ENCODE assay signal across 28 cellular contexts in the genomic region with DNA sequence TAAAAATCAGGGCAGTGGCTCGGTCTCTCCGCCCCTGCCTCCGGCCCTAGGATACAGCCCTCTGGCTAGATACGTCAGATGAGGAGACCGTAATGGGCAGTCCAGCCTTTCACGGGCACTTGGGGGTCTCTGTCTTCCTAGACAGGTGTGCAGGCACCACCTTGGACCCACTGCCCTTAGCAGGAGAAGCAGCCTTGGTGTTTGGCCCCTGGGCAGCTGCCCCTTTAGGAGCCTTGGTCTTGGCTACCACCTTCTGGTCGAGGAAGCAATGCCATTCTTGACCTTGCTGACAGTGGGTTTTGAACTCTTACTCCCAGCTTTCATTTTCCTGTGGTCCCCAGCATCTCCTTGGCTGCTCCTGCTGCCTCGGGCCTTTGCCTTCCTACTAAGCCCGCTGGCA.
"Had no signal": no experiment of that assay in that cellular context is flagged by ENCODE, and none has a peak within 500 bp of the region (broad histone marks: within the 10 kb centered on the region; RNA-seq: fewer than 3 reads in every experiment).

No MANE protein-coding gene starts in this region.

- H3K36me3 Mint-ChIP-seq: activated naive CD8-positive, alpha-beta T cell; T-cell had no signal

- H3K27ac Mint-ChIP-seq: activated CD4-positive, alpha-beta memory T cell treated with anti-CD3 and anti-CD28 coated beads, Interleukin-2, amount 10 ng/mL, durations not matched to agents 7 days and 5 days; activated CD4-positive, alpha-beta T cell treated with anti-CD3 and anti-CD28 coated beads for 36 hours; activated naive CD4-positive, alpha-beta T cell treated with anti-CD3 and anti-CD28 coated beads for 36 hours; activated naive CD8-positive, alpha-beta T cell; activated T-helper 17 cell treated with anti-CD3 and anti-CD28 coated beads, Interleukin-2, amount 50 U/mL, for 72 hours; T-cell had no signal

- H3K4me3 Mint-ChIP-seq: activated CD4-positive, alpha-beta memory T cell treated with anti-CD3 and anti-CD28 coated beads, Interleukin-2, amount 10 ng/mL, durations not matched to agents 7 days and 5 days; activated CD4-positive, alpha-beta T cell treated with anti-CD3 and anti-CD28 coated beads for 36 hours; activated naive CD4-positive, alpha-beta T cell treated with anti-CD3 and anti-CD28 coated beads for 36 hours; activated naive CD8-positive, alpha-beta T cell; activated T-helper 17 cell treated with anti-CD3 and anti-CD28 coated beads, Interleukin-2, amount 50 U/mL, for 72 hours; T-cell had no signal

- H3K4me3 ChIP-seq: K562, SK-N-MC had no signal

- H3K4me1 Mint-ChIP-seq: activated CD4-positive, alpha-beta memory T cell treated with anti-CD3 and anti-CD28 coated beads, Interleukin-2, amount 10 ng/mL, durations not matched to agents 7 days and 5 days; activated CD4-positive, alpha-beta T cell treated with anti-CD3 and anti-CD28 coated beads for 36 hours; activated T-helper 17 cell treated with anti-CD3 and anti-CD28 coated beads, Interleukin-2, amount 50 U/mL, for 72 hours; T-cell had no signal

- DNase-seq: activated CD4-positive, alpha-beta memory T cell treated with anti-CD3 and anti-CD28 coated beads, Interleukin-2, amount 10 ng/mL, durations not matched to agents 7 days and 5 days; activated CD4-positive, alpha-beta T cell treated with anti-CD3 and anti-CD28 coated beads for 36 hours; activated CD4-positive, alpha-beta T cell treated with anti-CD3 and anti-CD28 coated beads, Interleukin-2, amount 50 U/mL, for 1 hour; activated naive CD4-positive, alpha-beta T cell treated with anti-CD3 and anti-CD28 coated beads for 36 hours; activated T-cell treated with anti-CD3 and anti-CD28 coated beads for 4 hours; activated T-cell treated with anti-CD3 and anti-CD28 coated beads, Interleukin-2, amount 50 U/mL, for 48 hours; caudate nucleus; Karpas-422; MM.1S; NCI-H1105; NCI-H1436; NCI-H1694 treated with DMSO at 0.1 percent for 48 hours; NCI-H2029 treated with DMSO at 0.1 percent for 48 hours; NCI-H345; NCI-H510A; NCI-H526 treated with DMSO at 0.1 percent for 48 hours; NCI-H82; OCI-M1; SIG-M5; T-cell; T-helper 2 cell; T1000 had no signal

- ATAC-seq: activated CD4-positive, alpha-beta T cell treated with anti-CD3 and anti-CD28 coated beads for 36 hours; activated T-helper 17 cell treated with anti-CD3 and anti-CD28 coated beads, Interleukin-2, amount 50 U/mL, for 72 hours; K562; Panc1; T-cell had no signal

- H3K9me3 Mint-ChIP-seq: activated CD4-positive, alpha-beta memory T cell treated with anti-CD3 and anti-CD28 coated beads, Interleukin-2, amount 10 ng/mL, durations not matched to agents 7 days and 5 days; activated naive CD4-positive, alpha-beta T cell treated with anti-CD3 and anti-CD28 coated beads for 36 hours; activated T-helper 17 cell treated with anti-CD3 and anti-CD28 coated beads, Interleukin-2, amount 50 U/mL, for 72 hours; T-cell had no signal

- H3K27ac ChIP-seq: SK-N-MC, VCaP had no signal
